30 cellular contexts compared by ENCODE assay signal in the genomic region with DNA sequence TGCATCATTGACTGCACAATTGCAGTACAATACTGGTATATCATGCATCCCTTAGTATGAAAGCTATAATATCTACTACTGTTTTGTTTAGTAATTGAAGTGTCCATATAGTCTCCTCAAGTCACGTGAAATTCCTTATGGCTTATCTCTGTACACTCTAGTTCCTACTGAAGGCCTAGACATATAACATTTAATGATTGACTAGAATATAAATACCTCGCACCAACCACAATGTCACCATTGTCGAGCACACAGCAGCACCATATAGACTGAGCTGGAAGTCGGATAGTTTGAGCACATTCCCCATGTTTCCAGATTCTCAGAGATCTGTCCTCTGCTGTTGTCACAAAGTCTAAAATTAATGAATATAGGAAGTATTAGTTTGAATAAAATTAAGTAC.
"Had no signal": no experiment of that assay in that cellular context is flagged by ENCODE, and none has a peak within 500 bp of the region (broad histone marks: within the 10 kb centered on the region; RNA-seq: fewer than 3 reads in every experiment).

No MANE protein-coding gene starts in this region.

- H3K4me3 ChIP-seq: adrenal gland, body of pancreas, cardiac muscle cell, colonic mucosa, esophagus squamous epithelium had no signal

- H3K4me1 ChIP-seq: adrenal gland, body of pancreas, colonic mucosa, esophagus squamous epithelium had no signal

- DNase-seq: activated CD4-positive, alpha-beta memory T cell treated with anti-CD3 and anti-CD28 coated beads for 36 hours; activated CD4-positive, alpha-beta T cell treated with anti-CD3 and anti-CD28 coated beads for 36 hours; activated CD4-positive, alpha-beta T cell treated with anti-CD3 and anti-CD28 coated beads, Interleukin-2, amount 10 ng/mL, durations not matched to agents 24 days and 14 days; activated CD4-positive, CD25-positive, alpha-beta regulatory T cell; activated CD4-positive, CD25-positive, alpha-beta regulatory T cell treated with anti-CD3 and anti-CD28 coated beads, Interleukin-2, amount 50 U/mL, for 72 hours; activated CD8-positive, alpha-beta memory T cell treated with anti-CD3 and anti-CD28 coated beads, Interleukin-2, amount 10 ng/mL, durations not matched to agents 7 days and 5 days; activated CD8-positive, alpha-beta memory T cell treated with anti-CD3 and anti-CD28 coated beads, Interleukin-2, amount 50 U/mL, for 4 hours; activated CD8-positive, alpha-beta T cell treated with anti-CD3 and anti-CD28 coated beads, Interleukin-2, amount 10 ng/mL, durations not matched to agents 7 days and 5 days; activated effector memory CD4-positive, alpha-beta T cell treated with anti-CD3 and anti-CD28 coated beads, Interleukin-2, amount 50 U/mL, for 16 hours; activated naive CD4-positive, alpha-beta T cell treated with anti-CD3 and anti-CD28 coated beads for 36 hours; activated naive CD8-positive, alpha-beta T cell treated with anti-CD3 and anti-CD28 coated beads for 36 hours; activated naive CD8-positive, alpha-beta T cell treated with anti-CD3 and anti-CD28 coated beads, Interleukin-2, amount 50 U/mL, for 24 hours; activated T-cell treated with anti-CD3 and anti-CD28 coated beads, Interleukin-2, amount 50 U/mL, for 1 hour; activated T-cell treated with anti-CD3 and anti-CD28 coated beads, Interleukin-2, amount 50 U/mL, for 48 hours; adrenal gland; amygdala; aorta; body of pancreas; central memory CD4-positive, alpha-beta T cell; cerebellar nuclear complex; colonic mucosa; effector CD8-positive, alpha-beta T cell; esophagus squamous epithelium; head of caudate nucleus; T-helper 2 cell had no signal

- H3K4me1 Mint-ChIP-seq: activated CD4-positive, alpha-beta T cell treated with anti-CD3 and anti-CD28 coated beads for 36 hours; activated CD4-positive, alpha-beta T cell treated with anti-CD3 and anti-CD28 coated beads, Interleukin-2, amount 10 ng/mL, durations not matched to agents 24 days and 14 days; activated CD8-positive, alpha-beta memory T cell treated with anti-CD3 and anti-CD28 coated beads, Interleukin-2, amount 10 ng/mL, durations not matched to agents 7 days and 5 days; activated naive CD8-positive, alpha-beta T cell treated with anti-CD3 and anti-CD28 coated beads, Interleukin-2, amount 50 U/mL, for 24 hours had no signal

- H3K9me3 Mint-ChIP-seq: activated CD4-positive, alpha-beta memory T cell treated with anti-CD3 and anti-CD28 coated beads for 36 hours; activated CD4-positive, alpha-beta T cell treated with anti-CD3 and anti-CD28 coated beads, Interleukin-2, amount 10 ng/mL, durations not matched to agents 24 days and 14 days; activated naive CD4-positive, alpha-beta T cell treated with anti-CD3 and anti-CD28 coated beads for 36 hours; activated naive CD4-positive, alpha-beta T cell treated with anti-CD3 and anti-CD28 coated beads, Interleukin-2, amount 50 U/mL, for 24 hours; activated naive CD8-positive, alpha-beta T cell treated with anti-CD3 and anti-CD28 coated beads for 36 hours; activated naive CD8-positive, alpha-beta T cell treated with anti-CD3 and anti-CD28 coated beads, Interleukin-2, amount 50 U/mL, for 24 hours; activated T-helper 1 cell treated with anti-CD3 and anti-CD28 coated beads, Interleukin-12 subunit alpha, Interleukin-12 subunit beta, Interleukin-2, Interleukin-4 antibody, amounts not matched to agents 30 ng/mL and 10 ng/mL and 1 ng/mL, durations not matched to agents 14 hours and 24 hours and 36 hours; activated T-helper 2 cell treated with anti-CD3 and anti-CD28 coated beads, Interferon-gamma antibody, Interleukin-2, Interleukin-4, amounts not matched to agents 10 μg/mL and 5 μg/mL and 100 μg/mL, durations not matched to agents 14 hours and 24 hours and 36 hours had no signal

- H3K27me3 Mint-ChIP-seq: activated CD4-positive, alpha-beta memory T cell treated with anti-CD3 and anti-CD28 coated beads for 36 hours; activated CD4-positive, alpha-beta T cell treated with anti-CD3 and anti-CD28 coated beads for 36 hours; activated CD4-positive, alpha-beta T cell treated with anti-CD3 and anti-CD28 coated beads, Interleukin-2, amount 10 ng/mL, durations not matched to agents 24 days and 14 days; activated CD8-positive, alpha-beta memory T cell treated with anti-CD3 and anti-CD28 coated beads, Interleukin-2, amount 10 ng/mL, durations not matched to agents 7 days and 5 days; activated naive CD4-positive, alpha-beta T cell treated with anti-CD3 and anti-CD28 coated beads, Interleukin-2, amount 50 U/mL, for 24 hours; activated naive CD8-positive, alpha-beta T cell treated with anti-CD3 and anti-CD28 coated beads for 36 hours; activated naive CD8-positive, alpha-beta T cell treated with anti-CD3 and anti-CD28 coated beads, Interleukin-2, amount 50 U/mL, for 24 hours had no signal

- H3K27ac ChIP-seq: adrenal gland, body of pancreas, cardiac muscle cell, colonic mucosa, epithelial cell of prostate, esophagus squamous epithelium had no signal

- H3K4me3 Mint-ChIP-seq: activated CD4-positive, alpha-beta memory T cell treated with anti-CD3 and anti-CD28 coated beads for 36 hours; activated CD4-positive, alpha-beta T cell treated with anti-CD3 and anti-CD28 coated beads for 36 hours; activated CD4-positive, alpha-beta T cell treated with anti-CD3 and anti-CD28 coated beads, Interleukin-2, amount 10 ng/mL, durations not matched to agents 24 days and 14 days; activated CD8-positive, alpha-beta memory T cell treated with anti-CD3 and anti-CD28 coated beads, Interleukin-2, amount 10 ng/mL, durations not matched to agents 7 days and 5 days; activated CD8-positive, alpha-beta T cell treated with anti-CD3 and anti-CD28 coated beads, Interleukin-2, amount 10 ng/mL, durations not matched to agents 7 days and 5 days; activated naive CD4-positive, alpha-beta T cell treated with anti-CD3 and anti-CD28 coated beads for 36 hours; activated naive CD4-positive, alpha-beta T cell treated with anti-CD3 and anti-CD28 coated beads, Interleukin-2, amount 50 U/mL, for 24 hours; activated naive CD8-positive, alpha-beta T cell treated with anti-CD3 and anti-CD28 coated beads for 36 hours; activated naive CD8-positive, alpha-beta T cell treated with anti-CD3 and anti-CD28 coated beads, Interleukin-2, amount 50 U/mL, for 24 hours; activated T-helper 1 cell treated with anti-CD3 and anti-CD28 coated beads, Interleukin-12 subunit alpha, Interleukin-12 subunit beta, Interleukin-2, Interleukin-4 antibody, amounts not matched to agents 30 ng/mL and 10 ng/mL and 1 ng/mL, durations not matched to agents 14 hours and 24 hours and 36 hours had no signal

- H3K27ac Mint-ChIP-seq: activated CD4-positive, alpha-beta memory T cell treated with anti-CD3 and anti-CD28 coated beads for 36 hours; activated CD4-positive, alpha-beta T cell treated with anti-CD3 and anti-CD28 coated beads for 36 hours; activated CD4-positive, alpha-beta T cell treated with anti-CD3 and anti-CD28 coated beads, Interleukin-2, amount 10 ng/mL, durations not matched to agents 24 days and 14 days; activated CD8-positive, alpha-beta T cell treated with anti-CD3 and anti-CD28 coated beads, Interleukin-2, amount 10 ng/mL, durations not matched to agents 7 days and 5 days; activated naive CD4-positive, alpha-beta T cell treated with anti-CD3 and anti-CD28 coated beads for 36 hours; activated naive CD4-positive, alpha-beta T cell treated with anti-CD3 and anti-CD28 coated beads, Interleukin-2, amount 50 U/mL, for 24 hours; activated naive CD8-positive, alpha-beta T cell treated with anti-CD3 and anti-CD28 coated beads for 36 hours; activated naive CD8-positive, alpha-beta T cell treated with anti-CD3 and anti-CD28 coated beads, Interleukin-2, amount 50 U/mL, for 24 hours; activated T-helper 1 cell treated with anti-CD3 and anti-CD28 coated beads, Interleukin-12 subunit alpha, Interleukin-12 subunit beta, Interleukin-2, Interleukin-4 antibody, amounts not matched to agents 30 ng/mL and 10 ng/mL and 1 ng/mL, durations not matched to agents 14 hours and 24 hours and 36 hours; activated T-helper 2 cell treated with anti-CD3 and anti-CD28 coated beads, Interferon-gamma antibody, Interleukin-2, Interleukin-4, amounts not matched to agents 10 μg/mL and 5 μg/mL and 100 μg/mL, durations not matched to agents 14 hours and 24 hours and 36 hours had no signal

- H3K27me3 ChIP-seq: adrenal gland, body of pancreas, cardiac muscle cell, colonic mucosa, esophagus squamous epithelium had no signal

- ATAC-seq: activated CD4-positive, alpha-beta T cell treated with anti-CD3 and anti-CD28 coated beads for 36 hours; activated CD8-positive, alpha-beta memory T cell treated with anti-CD3 and anti-CD28 coated beads, Interleukin-2, amount 10 ng/mL, durations not matched to agents 7 days and 5 days; activated CD8-positive, alpha-beta T cell treated with anti-CD3 and anti-CD28 coated beads, Interleukin-2, amount 10 ng/mL, durations not matched to agents 7 days and 5 days; activated naive CD8-positive, alpha-beta T cell treated with anti-CD3 and anti-CD28 coated beads, Interleukin-2, amount 50 U/mL, for 24 hours; body of pancreas had no signal

- H3K9me3 ChIP-seq: adrenal gland, body of pancreas, colonic mucosa, esophagus squamous epithelium had no signal
